In the genomic region with DNA sequence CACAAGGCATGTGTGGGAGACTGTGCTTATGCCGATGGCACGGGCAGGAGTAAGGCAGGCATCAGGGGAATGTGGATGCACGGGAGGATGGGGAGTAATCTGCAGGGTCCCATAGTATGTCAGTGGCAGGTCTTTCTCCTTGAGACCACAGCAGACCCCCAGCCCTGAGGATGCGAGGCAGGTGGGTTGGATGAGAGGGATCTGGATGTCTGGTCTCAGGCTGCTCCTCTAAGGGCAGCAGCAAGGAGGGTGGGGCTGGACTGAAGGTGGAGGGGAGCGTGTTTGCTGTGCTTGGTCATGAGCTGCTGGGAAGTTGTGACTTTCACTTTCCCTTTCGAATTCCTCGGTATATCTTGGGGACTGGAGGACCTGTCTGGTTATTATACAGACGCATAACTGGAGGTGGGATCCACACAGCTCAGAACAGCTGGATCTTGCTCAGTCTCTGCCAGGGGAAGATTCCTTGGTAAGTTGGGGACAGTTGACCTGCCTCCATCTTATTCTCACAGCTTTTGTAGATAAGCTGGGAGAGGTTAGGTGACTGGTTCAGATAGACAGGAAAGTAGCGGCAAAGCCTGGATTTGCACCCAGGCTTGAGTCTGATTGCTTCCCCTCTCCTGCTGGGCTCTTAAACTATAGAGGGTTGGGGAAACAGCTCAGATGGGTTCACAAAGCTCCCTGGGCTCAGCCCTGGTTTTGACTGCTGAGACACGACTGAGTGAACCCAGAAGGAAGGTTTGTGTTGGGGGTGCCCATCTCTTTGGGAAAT, we compare ENCODE assay signal across 8 cellular contexts. TPM values are rescaled to one million over a fixed set of nuclear protein-coding genes. Genes with fewer than 3 reads are reported as not detected.
A peak's percentile ranks its signal among the peaks of the same experiment; 100 is the strongest.
DNase-seq lines count a peak whose midpoint lies in the region; ATAC-seq and TF ChIP-seq lines count a peak whose summit lies in the region.

A gene with protein sequence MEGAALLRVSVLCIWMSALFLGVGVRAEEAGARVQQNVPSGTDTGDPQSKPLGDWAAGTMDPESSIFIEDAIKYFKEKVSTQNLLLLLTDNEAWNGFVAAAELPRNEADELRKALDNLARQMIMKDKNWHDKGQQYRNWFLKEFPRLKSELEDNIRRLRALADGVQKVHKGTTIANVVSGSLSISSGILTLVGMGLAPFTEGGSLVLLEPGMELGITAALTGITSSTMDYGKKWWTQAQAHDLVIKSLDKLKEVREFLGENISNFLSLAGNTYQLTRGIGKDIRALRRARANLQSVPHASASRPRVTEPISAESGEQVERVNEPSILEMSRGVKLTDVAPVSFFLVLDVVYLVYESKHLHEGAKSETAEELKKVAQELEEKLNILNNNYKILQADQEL (plus strand): TSS at position 380 of the 769 bp plus-strand sequence. CDS start 1,823 bp downstream, outside the sequence.

- DNase-seq in A172 (ENCODE audit: low spot score) (peak; percentile 69), NOMO-1 treated with dmso at 0.1 percent for 144 hours (lab: John Stamatoyannopoulos, UW; ENCODE audit: unreplicated experiment) (peak; percentile 43), hepatocyte (ENCODE audit: low spot score) (peak; percentile 50), glutamatergic neuron (no peak)
- DNase-seq in stimulated activated CD8-positive, alpha-beta memory T cell treated with anti-CD3 and anti-CD28 coated beads, Interleukin-12 subunit alpha, Interleukin-12 subunit beta, amount 100 ng/mL, for 1 hour (ENCODE audit: low read depth), result peak; percentile 21

- no peaks in the 10 kb centered on the region for H3K9me3 ChIP-seq in hepatocyte (ENCODE audit: low read depth)

- H3K27me3 ChIP-seq in hepatocyte, result no peaks in the 10 kb centered on the region

- no peaks in the 10 kb centered on the region for H4K20me1 ChIP-seq in hepatocyte (ENCODE audit: insufficient read depth, poor library complexity, severe bottlenecking)

- H3K4me3 Mint-ChIP-seq in glutamatergic neuron (ENCODE audit: unreplicated experiment), result no peak within 1 kb of the TSS

- TF ChIP-seq CTCF in hepatocyte (IDR thresholded peaks at IDR 0.05; ENCODE audit: poor library complexity) (no peak), glutamatergic neuron (IDR thresholded peaks at IDR 0.05; ENCODE audit: partially characterized antibody, unreplicated experiment) (no peak)

- H3K79me2 ChIP-seq in hepatocyte, result no peaks in the 10 kb centered on the region

- peak within 1 kb of the TSS; percentile 45 for H3K4me2 ChIP-seq in hepatocyte

- ATAC-seq in GM19043 (IDR thresholded peaks at IDR 0.05; ENCODE audit: low read depth, unreplicated experiment), result peak; percentile 78
- ATAC-seq in HG03439 (IDR thresholded peaks at IDR 0.05; ENCODE audit: unreplicated experiment), result no peak

- H3K4me1 Mint-ChIP-seq in glutamatergic neuron (ENCODE audit: low read depth, unreplicated experiment), result no peaks in the 10 kb centered on the region

- no peak within 1 kb of the TSS for H3K4me3 ChIP-seq in hepatocyte

- H3K27me3 Mint-ChIP-seq in glutamatergic neuron (ENCODE audit: unreplicated experiment), result peaks cover 2% of the 10 kb centered on the region

- peaks cover 5% of the 10 kb centered on the region for H3K4me1 ChIP-seq in hepatocyte (ENCODE audit: insufficient read depth)

- no peaks in the 10 kb centered on the region for H3K36me3 ChIP-seq in hepatocyte (replicated peaks; ENCODE audit: insufficient read depth, low read depth)

- H3K27ac Mint-ChIP-seq in glutamatergic neuron (ENCODE audit: unreplicated experiment), result no peak within 1 kb of the TSS

- H3K9me3 Mint-ChIP-seq in glutamatergic neuron (ENCODE audit: unreplicated experiment), result peaks cover 5% of the 10 kb centered on the region

- no peak within 1 kb of the TSS for H3K27ac ChIP-seq in adipose tissue (ENCODE audit: low read depth, low read length)
- H3K27ac ChIP-seq in hepatocyte, result peak within 1 kb of the TSS; percentile 31

- 14 to 64% (median 19%) methylated on average over 9 to 10 of the region's 10 CpGs for WGBS in adipose tissue, 3 donors
- 79% methylated on average over 10 of the region's 10 CpGs for WGBS in hepatocyte (ENCODE audit: low lambda C conversion rate, missing lambda C conversion rate)

- no peak within 1 kb of the TSS for H2AFZ ChIP-seq in hepatocyte

- no peaks in the 10 kb centered on the region for H3K9me2 ChIP-seq in hepatocyte (replicated peaks; ENCODE audit: insufficient read depth)

- peaks cover 15% of the 10 kb centered on the region for H3K36me3 Mint-ChIP-seq in glutamatergic neuron (ENCODE audit: unreplicated experiment)

RNA-seq across cellular contexts. Expression of the gene that starts here (rescaled TPM):
- total RNA-seq in A172 (2014; rRNA removed; shearing (Covaris generic)), result 10.7 and 12.1 TPM in 2 replicates
- polyA plus RNA-seq in adipose tissue (10 to 100 TPM in 2 of 3 donors, 1 to 10 TPM in 1; 9.5 to 37.2 (median 37.2) TPM), hepatocyte (6.4 and 6.8 TPM in 2 replicates)
- total RNA-seq in hepatocyte (6.2 and 7.3 TPM in 2 replicates), glutamatergic neuron (ENCODE audit: unreplicated experiment) (not detected)
